8 cellular contexts compared by ENCODE assay signal in the genomic region with DNA sequence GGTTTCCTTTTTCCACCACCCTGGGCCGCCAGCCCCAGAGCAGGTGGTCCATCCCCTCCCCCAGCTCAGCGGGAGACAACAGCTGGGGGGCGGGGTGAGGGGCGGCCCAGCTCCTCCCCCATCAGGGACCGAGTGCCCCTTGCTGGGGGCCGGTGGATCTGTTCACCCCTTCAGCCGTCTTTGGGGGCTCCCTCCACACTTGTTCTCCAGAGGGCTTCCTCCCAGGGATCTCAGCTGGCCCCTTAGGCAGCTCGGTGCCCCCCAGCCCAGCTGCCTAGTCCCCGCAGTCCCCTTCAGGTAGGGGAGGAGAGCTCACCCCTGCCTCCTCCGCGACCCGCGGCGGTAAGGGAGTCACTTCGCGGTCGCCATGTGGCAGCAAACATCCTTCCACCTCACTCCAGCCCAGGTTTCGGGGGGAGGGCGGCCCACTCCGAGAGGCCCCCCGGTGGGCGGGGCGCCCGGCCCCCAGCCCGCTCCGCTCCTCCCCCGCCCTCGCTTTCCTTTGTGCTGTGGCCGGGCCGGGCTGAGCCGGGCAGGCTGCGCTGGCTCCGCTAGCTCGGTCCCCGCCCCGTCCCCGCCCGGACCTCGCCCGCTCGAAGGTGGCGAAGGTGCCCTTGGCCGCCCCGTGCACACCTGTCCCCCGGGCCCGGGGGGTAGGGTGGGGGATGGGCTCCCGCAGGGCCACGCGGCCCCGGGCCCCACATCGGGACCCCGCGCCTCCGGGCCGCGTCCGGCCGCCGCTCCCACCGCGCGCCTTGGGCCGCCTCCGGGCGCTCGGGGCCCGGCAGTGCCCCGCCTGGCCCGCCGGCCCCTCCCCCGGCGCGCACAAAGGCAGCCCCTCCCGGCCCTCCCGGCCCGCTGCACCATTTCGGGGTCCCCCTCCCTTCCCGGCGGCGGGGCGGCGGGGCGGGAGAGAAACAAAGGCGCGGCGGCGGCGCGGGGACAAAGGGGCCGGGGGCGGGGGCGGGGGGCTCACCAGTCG. TPM values are rescaled to one million over a fixed set of nuclear protein-coding genes. Genes with fewer than 3 reads are reported as not detected.
DNase-seq lines count a peak whose midpoint lies in the region; ATAC-seq and TF ChIP-seq lines count a peak whose summit lies in the region.

No MANE protein-coding gene starts in this region.

- peaks cover 8% of the 10 kb centered on the region for H3K27me3 Mint-ChIP-seq in activated CD4-positive, alpha-beta T cell treated with anti-CD3 and anti-CD28 coated beads, Interleukin-2, amount 10 ng/mL, durations not matched to agents 24 days and 14 days
- H3K27me3 Mint-ChIP-seq in naive B cell, result peaks cover 0 to 24% (median 16%) of the 10 kb centered on the region in 3 donors
- no peaks in the 10 kb centered on the region for H3K27me3 Mint-ChIP-seq in type B pancreatic cell

- peak overlapping the region; percentile 62 for H3K4me3 Mint-ChIP-seq in activated CD4-positive, alpha-beta T cell treated with anti-CD3 and anti-CD28 coated beads, Interleukin-2, amount 10 ng/mL, durations not matched to agents 24 days and 14 days
- H3K4me3 Mint-ChIP-seq in naive B cell (peak overlapping the region; percentile 18 to 90 (median 82)), type B pancreatic cell (peak overlapping the region; percentile 85)

- H3K4me3 ChIP-seq in effector memory CD4-positive, alpha-beta T cell (ENCODE audit: insufficient read depth, low read depth, low read length, poor library complexity, severe bottlenecking), result peak overlapping the region; percentile 44

- H3K4me1 ChIP-seq in effector memory CD4-positive, alpha-beta T cell (ENCODE audit: control insufficient read depth, insufficient read depth, low read length, poor library complexity, severe bottlenecking), result peaks cover 10% of the 10 kb centered on the region

- H3K27ac Mint-ChIP-seq in activated CD4-positive, alpha-beta T cell treated with anti-CD3 and anti-CD28 coated beads, Interleukin-2, amount 10 ng/mL, durations not matched to agents 24 days and 14 days, result peak overlapping the region; percentile 58
- H3K27ac Mint-ChIP-seq in naive B cell (no peak overlapping the region), type B pancreatic cell (peak overlapping the region; percentile 26)

- H3K9me3 ChIP-seq in effector memory CD4-positive, alpha-beta T cell (ENCODE audit: control insufficient read depth, low read length), result no peaks in the 10 kb centered on the region

- no peak overlapping the region for H3K27ac ChIP-seq in effector memory CD4-positive, alpha-beta T cell (ENCODE audit: insufficient read depth, low read length, poor library complexity, severe bottlenecking)

- no peaks in the 10 kb centered on the region for H3K9me3 Mint-ChIP-seq in activated CD4-positive, alpha-beta T cell treated with anti-CD3 and anti-CD28 coated beads, Interleukin-2, amount 10 ng/mL, durations not matched to agents 24 days and 14 days
- H3K9me3 Mint-ChIP-seq in naive B cell (no peaks in the 10 kb centered on the region), type B pancreatic cell (no peaks in the 10 kb centered on the region)

- intact Hi-C loops in activated CD4-positive, alpha-beta T cell treated with anti-CD3 and anti-CD28 coated beads, Interleukin-2, amount 10 ng/mL, durations not matched to agents 24 days and 14 days (cut with micrococcal nuclease), result loop anchor here (2.0 kb wide), 1 partner anchor 16 kb away; no protein-coding TSS in a partner anchor

- peaks cover 26% of the 10 kb centered on the region for H3K4me1 Mint-ChIP-seq in activated CD4-positive, alpha-beta T cell treated with anti-CD3 and anti-CD28 coated beads, Interleukin-2, amount 10 ng/mL, durations not matched to agents 24 days and 14 days
- H3K4me1 Mint-ChIP-seq in naive B cell, result peaks cover 16 to 28% (median 23%) of the 10 kb centered on the region in 3 donors
- peaks cover 29% of the 10 kb centered on the region for H3K4me1 Mint-ChIP-seq in type B pancreatic cell (ENCODE audit: unreplicated experiment)

- no peaks in the 10 kb centered on the region for H3K36me3 Mint-ChIP-seq in activated CD4-positive, alpha-beta T cell treated with anti-CD3 and anti-CD28 coated beads, Interleukin-2, amount 10 ng/mL, durations not matched to agents 24 days and 14 days (ENCODE audit: low read depth)
- H3K36me3 Mint-ChIP-seq in naive B cell, result no peaks in the 10 kb centered on the region
- H3K36me3 Mint-ChIP-seq in type B pancreatic cell, result peaks cover 8% of the 10 kb centered on the region

- DNase-seq in NCI-H2227 (lab: John Stamatoyannopoulos, UW; ENCODE audit: unreplicated experiment), result peak; percentile 76
- no peak for DNase-seq in NCI-H2227 treated with DMSO at 0.1 percent for 48 hours (lab: John Stamatoyannopoulos, UW)
- peak; percentile 76 for DNase-seq in HuH-7 (ENCODE audit: low spot score)
- peak; percentile 84 for DNase-seq in activated CD4-positive, alpha-beta T cell treated with anti-CD3 and anti-CD28 coated beads, Interleukin-2, amount 10 ng/mL, durations not matched to agents 24 days and 14 days
- DNase-seq in effector memory CD4-positive, alpha-beta T cell, result peak; percentile 25 to 28 (median 28)
- peak; percentile 45 for DNase-seq in naive B cell
- no peak for DNase-seq in type B pancreatic cell (ENCODE audit: extremely low spot score, unreplicated experiment)

- TF ChIP-seq CTCF in type B pancreatic cell (conservative IDR thresholded peaks at IDR 0.05), result peak; percentile 24

- ATAC-seq in naive B cell (ENCODE audit: low read depth in 2 of 2), result peak; percentile 60 to 70
- ATAC-seq in GM21786 (IDR thresholded peaks at IDR 0.05; ENCODE audit: unreplicated experiment), result no peak

- no peaks in the 10 kb centered on the region for H3K27me3 ChIP-seq in effector memory CD4-positive, alpha-beta T cell (replicated peaks; ENCODE audit: control insufficient read depth, insufficient read depth, low read length, poor library complexity, severe bottlenecking)

- no peaks in the 10 kb centered on the region for H3K36me3 ChIP-seq in effector memory CD4-positive, alpha-beta T cell (ENCODE audit: control insufficient read depth, insufficient read depth, low read length)

RNA-seq across cellular contexts. Expression of a gene that starts 0.7 kb away (rescaled TPM):
- total RNA-seq in activated CD4-positive, alpha-beta T cell treated with anti-CD3 and anti-CD28 coated beads, Interleukin-2, amount 10 ng/mL, durations not matched to agents 24 days and 14 days, result 22.0 and 23.5 TPM in 2 replicates
- 1 to 10 TPM in 1 of 6 donors, under 1 TPM in 3, not detected in 2; 0.31 to 1.9 (median 0.65) TPM for polyA plus RNA-seq in naive B cell (ENCODE audit: low read depth in 6 of 6)
- 200 and 269 TPM in 2 replicates for total RNA-seq in type B pancreatic cell (ENCODE audit: low replicate concordance)

RNA-seq across cellular contexts. Expression of a gene that starts 24.7 kb away (rescaled TPM):
- 64.9 and 65.3 TPM in 2 replicates for total RNA-seq in activated CD4-positive, alpha-beta T cell treated with anti-CD3 and anti-CD28 coated beads, Interleukin-2, amount 10 ng/mL, durations not matched to agents 24 days and 14 days
- polyA plus RNA-seq in naive B cell (ENCODE audit: low read depth in 6 of 6), result 1 to 10 TPM; 1.5 to 6.0 (median 3.9) TPM
- 66.5 and 187 TPM in 2 replicates for total RNA-seq in type B pancreatic cell (ENCODE audit: low replicate concordance)

RNA-seq across cellular contexts. Expression of a gene that starts 26.1 kb away (rescaled TPM):
- total RNA-seq in activated CD4-positive, alpha-beta T cell treated with anti-CD3 and anti-CD28 coated beads, Interleukin-2, amount 10 ng/mL, durations not matched to agents 24 days and 14 days, result 13.6 TPM in 2 replicates
- polyA plus RNA-seq in naive B cell (ENCODE audit: low read depth in 6 of 6), result 10 to 100 TPM; 16.2 to 39.5 (median 25.7) TPM
- total RNA-seq in type B pancreatic cell (ENCODE audit: low replicate concordance), result 5.9 and 8.8 TPM in 2 replicates

RNA-seq across cellular contexts. Expression of a gene that starts 36.9 kb away (rescaled TPM):
- 4.5 and 5.2 TPM in 2 replicates for total RNA-seq in activated CD4-positive, alpha-beta T cell treated with anti-CD3 and anti-CD28 coated beads, Interleukin-2, amount 10 ng/mL, durations not matched to agents 24 days and 14 days
- polyA plus RNA-seq in naive B cell (ENCODE audit: low read depth in 6 of 6), result 10 to 100 TPM; 12.7 to 47.7 (median 38.1) TPM
- 6.2 and 6.9 TPM in 2 replicates for total RNA-seq in type B pancreatic cell (ENCODE audit: low replicate concordance)

RNA-seq across cellular contexts. Expression of a gene that starts 44.0 kb away (rescaled TPM):
- total RNA-seq in activated CD4-positive, alpha-beta T cell treated with anti-CD3 and anti-CD28 coated beads, Interleukin-2, amount 10 ng/mL, durations not matched to agents 24 days and 14 days, result 157 and 172 TPM in 2 replicates
- 10 to 100 TPM; 25.8 to 72.8 (median 43.0) TPM for polyA plus RNA-seq in naive B cell (ENCODE audit: low read depth in 6 of 6)
- total RNA-seq in type B pancreatic cell (ENCODE audit: low replicate concordance), result 99.7 and 104 TPM in 2 replicates

Comparison
In these comparisons a context has a peak if more than half of its experiments do, and no peak if none do; other contexts are left out.
1. DNase-seq: peak in NCI-H2227 (single experiment), HuH-7 (single experiment), activated CD4-positive, alpha-beta T cell treated with anti-CD3 and anti-CD28 coated beads, Interleukin-2, amount 10 ng/mL, durations not matched to agents 24 days and 14 days (single experiment), effector memory CD4-positive, alpha-beta T cell (3 of 3) and naive B cell (single experiment); none in NCI-H2227 treated with DMSO at 0.1 percent for 48 hours (single experiment) and type B pancreatic cell (single experiment).
2. H3K27ac Mint-ChIP-seq: peak in activated CD4-positive, alpha-beta T cell treated with anti-CD3 and anti-CD28 coated beads, Interleukin-2, amount 10 ng/mL, durations not matched to agents 24 days and 14 days (single experiment) and type B pancreatic cell (single experiment); none in naive B cell (0 of 6).
3. Peak in every context shown above with its lines, with median percentiles within 50 percentile points of each other: H3K4me3 Mint-ChIP-seq.